Comparison of ENCODE assay signal across 8 cellular contexts in the genomic region with DNA sequence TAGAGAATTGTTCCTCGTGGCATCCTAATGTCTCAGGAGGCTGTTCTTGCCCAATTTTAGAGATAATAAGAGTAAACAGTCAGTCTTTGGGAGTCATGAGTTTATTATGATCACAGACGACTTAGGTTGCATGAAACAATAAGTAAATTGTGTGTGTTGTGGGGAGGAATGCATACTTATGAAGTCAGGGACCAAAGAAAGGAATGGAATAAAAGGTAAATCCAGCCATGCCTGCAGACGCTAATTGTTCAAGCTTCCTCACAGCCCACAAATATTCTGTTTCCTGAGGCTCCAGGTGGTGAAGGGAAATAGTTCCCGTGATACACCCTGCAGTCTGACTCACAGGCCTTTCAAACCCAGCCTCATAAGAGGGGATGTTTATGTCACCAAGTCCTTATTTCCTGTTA. TPM values are rescaled to one million over a fixed set of nuclear protein-coding genes. Genes with fewer than 3 reads are reported as not detected.
DNase-seq lines count a peak whose midpoint lies in the region; ATAC-seq and TF ChIP-seq lines count a peak whose summit lies in the region.

No MANE protein-coding gene starts in this region.

- no peak for TF ChIP-seq POLR2A in breast epithelium (IDR thresholded peaks at IDR 0.05)

- H3K9me3 Mint-ChIP-seq in mesothelial cell of epicardium = peaks cover 7% of the 10 kb centered on the region

- no peak overlapping the region for H3K27ac ChIP-seq in breast epithelium

- DNase-seq in ELF-1 (ENCODE audit: low read depth, low spot score) (peak; percentile 32), NCI-H146 treated with DMSO at 0.1 percent for 48 hours (lab: John Stamatoyannopoulos, UW; ENCODE audit: unreplicated experiment) (peak; percentile 52), breast epithelium (ENCODE audit: low spot score in 2 of 2) (no peak), mesothelial cell of epicardium (ENCODE audit: low spot score in 2 of 2, unreplicated experiment in 2 of 2) (no peak)

- H3K27me3 ChIP-seq in breast epithelium = no peaks in the 10 kb centered on the region

- peaks cover 7% of the 10 kb centered on the region for H3K27me3 Mint-ChIP-seq in mesothelial cell of epicardium (ENCODE audit: low read depth)

- H3K36me3 ChIP-seq in breast epithelium = no peaks in the 10 kb centered on the region

- intact Hi-C loops in breast epithelium (cut with DNase I; ENCODE audit: low total_unique reads) = loop anchor here (5.0 kb wide), 1 partner anchor 313 kb away; no protein-coding TSS in a partner anchor

- ATAC-seq in HG02973 (IDR thresholded peaks at IDR 0.05; ENCODE audit: unreplicated experiment) (no peak), HG02678 (IDR thresholded peaks at IDR 0.05; ENCODE audit: unreplicated experiment) (no peak), GM19324 (IDR thresholded peaks at IDR 0.05; ENCODE audit: low FRiP score, unreplicated experiment) (no peak), HG03378 (IDR thresholded peaks at IDR 0.05; ENCODE audit: unreplicated experiment) (no peak)

- H3K4me3 Mint-ChIP-seq in mesothelial cell of epicardium = peak overlapping the region; percentile 72

- TF ChIP-seq CTCF in breast epithelium (IDR thresholded peaks at IDR 0.05) (no peak), mesothelial cell of epicardium (IDR thresholded peaks at IDR 0.05; ENCODE audit: unreplicated experiment) (no peak)

- peaks cover 16% of the 10 kb centered on the region for H3K4me1 Mint-ChIP-seq in mesothelial cell of epicardium

- H3K27ac Mint-ChIP-seq in mesothelial cell of epicardium = peak overlapping the region; percentile 80

- no peaks in the 10 kb centered on the region for H3K9me3 ChIP-seq in breast epithelium

- peak overlapping the region in 2 of 3 donors; percentile 58 to 82 for H3K4me3 ChIP-seq in breast epithelium

- H3K36me3 Mint-ChIP-seq in mesothelial cell of epicardium = peaks cover 7% of the 10 kb centered on the region

- no peaks in the 10 kb centered on the region for H3K4me1 ChIP-seq in breast epithelium

RNA-seq across cellular contexts. Expression of a gene that starts 0.9 kb away (rescaled TPM):
- total RNA-seq in breast epithelium = 1 to 10 TPM in 1 of 3 donors, under 1 TPM in 1, not detected in 1; 0.33 to 2.6 TPM
- total RNA-seq in mesothelial cell of epicardium = 1.3 to 1.5 TPM (median 1.4 TPM) in 3 replicates

RNA-seq across cellular contexts. Expression of a gene that starts 44.5 kb away (rescaled TPM):
- total RNA-seq in breast epithelium = not detected
- total RNA-seq in mesothelial cell of epicardium = not detected in 3 replicates

RNA-seq across cellular contexts. Expression of a gene that starts 49.4 kb away (rescaled TPM):
- 10 to 100 TPM in 1 of 3 donors, 1 to 10 TPM in 2; 7.2 to 12.6 (median 7.5) TPM for total RNA-seq in breast epithelium
- total RNA-seq in mesothelial cell of epicardium = 6.6 to 8.7 TPM (median 8.4 TPM) in 3 replicates

Comparison
In these comparisons a context has a peak if more than half of its experiments do, and no peak if none do; other contexts are left out.
1. DNase-seq: peak in ELF-1 (single experiment) and NCI-H146 treated with DMSO at 0.1 percent for 48 hours (single experiment); none in breast epithelium (0 of 2) and mesothelial cell of epicardium (0 of 2).